Comparison of ENCODE assay signal across 8 cellular contexts in genomic region chr13:30617315-30618185, GRCh38. TPM values are rescaled to one million over a fixed set of nuclear protein-coding genes. Genes with fewer than 3 reads are reported as not detected.
DNase-seq lines count a peak whose midpoint lies in the region; ATAC-seq and TF ChIP-seq lines count a peak whose summit lies in the region.

USPL1 (plus strand) TSS chr13:30617920; CDS start chr13:30621141, 3,221 bp downstream.

- TF ChIP-seq CTCF in RWPE2 (IDR thresholded peaks at IDR 0.05; ENCODE audit: poor library complexity, severe bottlenecking): no peak
- no peak for TF ChIP-seq CTCF in nephron progenitor cell (IDR thresholded peaks at IDR 0.05)
- TF ChIP-seq CTCF in stomach (IDR thresholded peaks at IDR 0.05): peak in 5 of 7 experiments; percentile 24 to 62 (median 58)

- no peak for TF ChIP-seq EP300 in stomach (IDR thresholded peaks at IDR 0.05)

- H3K9me3 Mint-ChIP-seq in nephron progenitor cell: no peaks in the 10 kb centered on the region

- ATAC-seq in RWPE2 (ENCODE audit: low read depth): peak; percentile 86

- 0 to 1% (median 0%) methylated on average over 51 to 78 of the region's 78 CpGs for WGBS in stomach, 5 donors

- peak; percentile 99 for DNase-seq in ELF-1 (ENCODE audit: low read depth, low spot score)
- DNase-seq in H4 (ENCODE audit: low spot score): peak; percentile 93
- DNase-seq in LoVo (ENCODE audit: low spot score): peak; percentile 98
- DNase-seq in RWPE2 (ENCODE audit: low spot score): peak; percentile 96
- DNase-seq in activated T-helper 9 cell treated with anti-CD3 and anti-CD28 coated beads, Interleukin-2, amount 50 U/mL, for 16 hours (ENCODE audit: low read depth): peak; percentile 99
- DNase-seq in fibroblast of the conjunctiva (ENCODE audit: low read depth): peak; percentile 98
- DNase-seq in nephron progenitor cell: peak; percentile 98
- DNase-seq in stomach: peak; percentile 98

- H3K4me3 ChIP-seq in RWPE2 (ENCODE audit: severe bottlenecking) (peak within 1 kb of the TSS; percentile 56), stomach (peak within 1 kb of the TSS; percentile 67 to 91 (median 91))

- no peak within 1 kb of the TSS for H3K4me3 Mint-ChIP-seq in nephron progenitor cell

- no peaks in the 10 kb centered on the region for H3K27me3 Mint-ChIP-seq in nephron progenitor cell (ENCODE audit: low read depth, poor library complexity)

- TF ChIP-seq POLR2A in stomach (IDR thresholded peaks at IDR 0.05): peak in 2 of 4 donors; percentile 83 to 96

- peaks cover 18% of the 10 kb centered on the region for H3K36me3 ChIP-seq in RWPE2 (ENCODE audit: low read depth)
- H3K36me3 ChIP-seq in stomach: peaks cover 0 to 8% (median 8%) of the 10 kb centered on the region in 4 donors

- H3K9me3 ChIP-seq in RWPE2 (ENCODE audit: severe bottlenecking): no peaks in the 10 kb centered on the region
- no peaks in the 10 kb centered on the region for H3K9me3 ChIP-seq in stomach

- H3K27ac ChIP-seq in RWPE2 (ENCODE audit: poor library complexity, severe bottlenecking): peak within 1 kb of the TSS; percentile 90
- peak within 1 kb of the TSS; percentile 97 to 100 (median 100) for H3K27ac ChIP-seq in stomach

- no peaks in the 10 kb centered on the region for H3K27me3 ChIP-seq in RWPE2 (ENCODE audit: insufficient read depth, poor library complexity, severe bottlenecking)
- no peaks in the 10 kb centered on the region for H3K27me3 ChIP-seq in stomach

- H3K4me1 Mint-ChIP-seq in nephron progenitor cell: peaks cover 9% of the 10 kb centered on the region

- H3K36me3 Mint-ChIP-seq in nephron progenitor cell (ENCODE audit: low read depth): peaks cover 10% of the 10 kb centered on the region

- no peak within 1 kb of the TSS for H3K27ac Mint-ChIP-seq in nephron progenitor cell

- peaks cover 10% of the 10 kb centered on the region for H3K4me1 ChIP-seq in RWPE2 (ENCODE audit: insufficient read depth, poor library complexity, severe bottlenecking)
- H3K4me1 ChIP-seq in stomach: peaks cover 16 to 50% (median 32%) of the 10 kb centered on the region in 4 donors

- intact Hi-C loops in stomach (cut with DNase I; ENCODE audit: low total_unique reads): no loop called here

RNA-seq across cellular contexts. Expression of gene USPL1, which starts in this region (rescaled TPM):
- total RNA-seq in H4 (2014; rRNA removed; shearing (Covaris generic)): 6.5 and 9.4 TPM in 2 replicates
- 10 to 100 TPM in 4 of 5 donors, 1 to 10 TPM in 1; 6.4 to 33.9 (median 16.3) TPM for total RNA-seq in stomach
- polyA plus RNA-seq in stomach: 1 to 10 TPM; 5.5 to 7.4 (median 6.1) TPM

Comparison
In these comparisons a context has a peak if more than half of its experiments do, and no peak if none do; other contexts are left out.
1. Peak in every context shown above with its lines: DNase-seq, ATAC-seq, H3K4me3 ChIP-seq and H3K27ac ChIP-seq.
2. CTCF ChIP-seq: peak in stomach (5 of 7); none in RWPE2 (single experiment) and nephron progenitor cell (single experiment).